15 cellular contexts compared by ENCODE assay signal in genomic region chr9:128242828-128243485, GRCh38. TPM values are rescaled to one million over a fixed set of nuclear protein-coding genes. Genes with fewer than 3 reads are reported as not detected.
A peak's percentile ranks its signal among the peaks of the same experiment; 100 is the strongest.
DNase-seq lines count a peak whose midpoint lies in the region; TF ChIP-seq lines count a peak whose summit lies in the region.
"Had no signal": no experiment of that assay in that cellular context is flagged by ENCODE, and none has a peak within 500 bp of the region (broad histone marks: within the 10 kb centered on the region; RNA-seq: fewer than 3 reads in every experiment).

No MANE protein-coding gene starts in this region.

- no peaks in the 10 kb centered on the region for H3K9me3 Mint-ChIP-seq in mesothelial cell of epicardium
- no peaks in the 10 kb centered on the region for H3K9me3 Mint-ChIP-seq in type B pancreatic cell
- H3K9me3 Mint-ChIP-seq: activated naive CD4-positive, alpha-beta T cell treated with anti-CD3 and anti-CD28 coated beads, Interleukin-2, amount 50 U/mL, for 24 hours; central memory CD8-positive, alpha-beta T cell; neural crest cell; stimulated activated naive B cell treated with anti-CD40 and anti-IgM and Interleukin-4, amounts not matched to agents 10 μg/mL and 1 μg/mL and 100 μg/mL, for 72 hours had no signal

- no peak overlapping the region for H3K9ac ChIP-seq in SK-N-MC (ENCODE audit: insufficient read length)

- BruUV-seq in OCI-LY7 (replicated peaks; lab: Mats Ljungman, UMichigan), result no TSS peak

- CTCF ChIA-PET in OCI-LY7 (lab: Charles Lee; ENCODE audit: unreplicated experiment), result no interaction called here

- H3K4me3 ChIP-seq in SK-N-MC, result peak overlapping the region; percentile 23
- no peak overlapping the region for H3K4me3 ChIP-seq in OCI-LY7 (ENCODE audit: low read depth, low read length, poor library complexity, severe bottlenecking)

- peak overlapping the region; percentile 56 for H3K4me3 Mint-ChIP-seq in mesothelial cell of epicardium
- H3K4me3 Mint-ChIP-seq in type B pancreatic cell, result peak overlapping the region; percentile 87
- H3K4me3 Mint-ChIP-seq: activated naive CD4-positive, alpha-beta T cell treated with anti-CD3 and anti-CD28 coated beads, Interleukin-2, amount 50 U/mL, for 24 hours; central memory CD8-positive, alpha-beta T cell; stimulated activated naive B cell treated with anti-CD40 and anti-IgM and Interleukin-4, amounts not matched to agents 10 μg/mL and 1 μg/mL and 100 μg/mL, for 72 hours had no signal

- H3K36me3 ChIP-seq in SK-N-MC (ENCODE audit: insufficient read depth, low read length) (no peaks in the 10 kb centered on the region), OCI-LY7 (ENCODE audit: insufficient read depth, low read length) (no peaks in the 10 kb centered on the region)

- peaks cover 17% of the 10 kb centered on the region for H3K4me1 ChIP-seq in OCI-LY7 (ENCODE audit: insufficient read depth, low read length, poor library complexity, severe bottlenecking)

- no peak overlapping the region for H2AFZ ChIP-seq in OCI-LY7 (ENCODE audit: low read length)

- peaks cover 26% of the 10 kb centered on the region for H3K4me1 Mint-ChIP-seq in mesothelial cell of epicardium
- H3K4me1 Mint-ChIP-seq in type B pancreatic cell (ENCODE audit: unreplicated experiment), result peaks cover 14% of the 10 kb centered on the region
- H3K4me1 Mint-ChIP-seq: central memory CD8-positive, alpha-beta T cell had no signal

- intact Hi-C loops in OCI-LY7 (cut with micrococcal nuclease; ENCODE audit: unreplicated experiment), result no loop called here

- no peaks in the 10 kb centered on the region for H3K27me3 Mint-ChIP-seq in mesothelial cell of epicardium (ENCODE audit: low read depth)
- no peaks in the 10 kb centered on the region for H3K27me3 Mint-ChIP-seq in type B pancreatic cell

- H3K9me2 ChIP-seq in OCI-LY7 (ENCODE audit: insufficient read depth, low read length), result no peaks in the 10 kb centered on the region

- no peak overlapping the region for H3K4me2 ChIP-seq in OCI-LY7 (ENCODE audit: low read length)

- H3K36me3 Mint-ChIP-seq in mesothelial cell of epicardium (peaks cover 9% of the 10 kb centered on the region), type B pancreatic cell (no peaks in the 10 kb centered on the region)
- H3K36me3 Mint-ChIP-seq: activated naive CD4-positive, alpha-beta T cell treated with anti-CD3 and anti-CD28 coated beads, Interleukin-2, amount 50 U/mL, for 24 hours; stimulated activated naive B cell treated with anti-CD40 and anti-IgM and Interleukin-4, amounts not matched to agents 10 μg/mL and 1 μg/mL and 100 μg/mL, for 72 hours had no signal

- H3K9me3 ChIP-seq in SK-N-MC (ENCODE audit: low read depth, low read length) (no peaks in the 10 kb centered on the region), OCI-LY7 (ENCODE audit: low read length) (no peaks in the 10 kb centered on the region)

- no peaks in the 10 kb centered on the region for H3K79me2 ChIP-seq in OCI-LY7 (ENCODE audit: insufficient read depth, low read depth, low read length)

- no peak for TF ChIP-seq CTCF in mesothelial cell of epicardium (IDR thresholded peaks at IDR 0.05; ENCODE audit: unreplicated experiment)
- no peak for TF ChIP-seq CTCF in type B pancreatic cell (conservative IDR thresholded peaks at IDR 0.05)
- TF ChIP-seq CTCF in OCI-LY7 (conservative IDR thresholded peaks at IDR 0.05; ENCODE audit: low read length), result no peak

- no peaks in the 10 kb centered on the region for H4K20me1 ChIP-seq in OCI-LY7 (ENCODE audit: insufficient read depth, low read length)

- DNase-seq in SK-N-MC (ENCODE audit: low read depth, low spot score), result no peak
- DNase-seq in fibroblast of peridontal ligament (ENCODE audit: extremely low read depth), result peak; percentile 68
- DNase-seq in mesothelial cell of epicardium (ENCODE audit: low spot score in 2 of 2, unreplicated experiment in 2 of 2), result no peak
- DNase-seq in type B pancreatic cell (ENCODE audit: extremely low spot score, unreplicated experiment), result no peak
- DNase-seq in NCI-H1417 (lab: John Stamatoyannopoulos, UW), result no peak
- no peak for DNase-seq in OCI-LY7 (ENCODE audit: low spot score)
- DNase-seq in NCI-H2081 treated with DMSO at 0.1 percent for 48 hours (lab: John Stamatoyannopoulos, UW), result no peak
- no peak for DNase-seq in NK-92 treated with Interleukin-12 subunit alpha and Interleukin-12 subunit beta, amount 100 ng/mL, for 24 hours (lab: John Stamatoyannopoulos, UW)
- DNase-seq: activated CD4-positive, CD25-positive, alpha-beta regulatory T cell; NCI-H510A treated with DMSO at 0.1 percent for 48 hours; PC-3; stimulated activated naive B cell treated with anti-CD40 and anti-IgM and Interleukin-4, amounts not matched to agents 10 μg/mL and 1 μg/mL and 100 μg/mL, for 72 hours had no signal

- H3K27ac ChIP-seq in SK-N-MC (peak overlapping the region; percentile 47), OCI-LY7 (ENCODE audit: low read depth, low read length, poor library complexity, severe bottlenecking) (no peak overlapping the region)

- H3K27ac Mint-ChIP-seq in mesothelial cell of epicardium, result peak overlapping the region; percentile 94
- H3K27ac Mint-ChIP-seq in type B pancreatic cell, result no peak overlapping the region
- H3K27ac Mint-ChIP-seq: activated naive CD4-positive, alpha-beta T cell treated with anti-CD3 and anti-CD28 coated beads, Interleukin-2, amount 50 U/mL, for 24 hours; stimulated activated naive B cell treated with anti-CD40 and anti-IgM and Interleukin-4, amounts not matched to agents 10 μg/mL and 1 μg/mL and 100 μg/mL, for 72 hours had no signal

- POLR2A ChIA-PET in OCI-LY7 (lab: Charles Lee), result no interaction called here

RNA-seq across cellular contexts. Expression of gene GOLGA2, which starts 32.9 kb away (rescaled TPM):
- total RNA-seq in mesothelial cell of epicardium (177 to 195 TPM (median 186 TPM) in 3 replicates), type B pancreatic cell (ENCODE audit: low replicate concordance) (91.5 and 124 TPM in 2 replicates), OCI-LY7 (2022) (58.2 and 70.6 TPM in 2 replicates)
- 28.2 and 44.0 TPM in 2 replicates for total RNA-seq in OCI-LY7 (2014; rRNA removed; shearing (Covaris generic))

RNA-seq across cellular contexts. Expression of gene SWI5, which starts 33.1 kb away (rescaled TPM):
- total RNA-seq in mesothelial cell of epicardium, result 24.1 to 26.0 TPM (median 24.3 TPM) in 3 replicates
- total RNA-seq in type B pancreatic cell (ENCODE audit: low replicate concordance), result 23.0 and 25.1 TPM in 2 replicates
- 22.7 and 26.2 TPM in 2 replicates for total RNA-seq in OCI-LY7 (2014; rRNA removed; shearing (Covaris generic))
- 16.8 and 18.2 TPM in 2 replicates for total RNA-seq in OCI-LY7 (2022)

RNA-seq across cellular contexts. Expression of gene DNM1, which starts 39.8 kb away (rescaled TPM):
- total RNA-seq in mesothelial cell of epicardium (86.8 to 98.6 TPM (median 89.2 TPM) in 3 replicates), type B pancreatic cell (ENCODE audit: low replicate concordance) (16.3 and 112 TPM in 2 replicates), OCI-LY7 (2022) (0.98 and 1.8 TPM in 2 replicates)
- total RNA-seq in OCI-LY7 (2014; rRNA removed; shearing (Covaris generic)), result 0.08 and 0.35 TPM in 2 replicates

RNA-seq across cellular contexts. Expression of gene CIZ1, which starts 51.6 kb away (rescaled TPM):
- 152 to 157 TPM (median 155 TPM) in 3 replicates for total RNA-seq in mesothelial cell of epicardium
- total RNA-seq in type B pancreatic cell (ENCODE audit: low replicate concordance), result 141 and 186 TPM in 2 replicates
- total RNA-seq in OCI-LY7 (2014; rRNA removed; shearing (Covaris generic)), result 45.4 and 47.7 TPM in 2 replicates
- 121 and 142 TPM in 2 replicates for total RNA-seq in OCI-LY7 (2022)
